Comparison of ENCODE assay signal across 8 cellular contexts in the genomic region with DNA sequence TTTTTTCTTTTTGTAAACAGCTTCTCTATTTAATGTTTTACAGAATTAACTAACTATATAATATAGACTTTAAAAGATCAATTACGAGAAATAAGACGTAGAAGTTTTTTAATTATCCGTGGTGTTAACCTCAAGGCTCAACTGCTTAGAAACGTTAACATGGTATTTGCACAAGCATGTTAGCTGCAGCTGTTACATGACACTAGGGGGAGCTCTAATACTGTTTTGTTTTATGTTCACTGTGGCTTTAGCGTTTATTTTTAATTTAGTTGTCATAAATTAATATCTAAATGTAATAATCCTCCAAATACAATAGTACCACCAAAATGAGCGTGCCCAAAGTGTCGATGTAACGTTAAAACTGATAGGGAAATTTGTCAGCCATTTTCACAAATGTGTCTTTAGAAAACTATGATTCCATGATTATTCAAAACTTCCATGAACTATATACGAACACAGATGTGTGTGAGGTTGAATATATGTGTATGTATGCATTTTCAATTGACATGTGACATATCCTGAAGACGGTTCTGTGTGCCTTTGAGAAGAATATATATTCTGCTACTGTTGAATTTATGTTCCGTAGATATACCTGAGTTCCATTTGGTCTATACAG.
DNase-seq lines count a peak whose midpoint lies in the region; ATAC-seq, FAIRE-seq and TF ChIP-seq lines count a peak whose summit lies in the region.

No MANE protein-coding gene starts in this region.

- H3K4me1 ChIP-seq in fibroblast of lung (ENCODE audit: control insufficient read depth, extremely low read depth, insufficient read depth, low read length), result no peaks in the 10 kb centered on the region

- H3K4me3 ChIP-seq in HL-60 (replicated peaks; ENCODE audit: insufficient read depth, low read length) (no peak overlapping the region), fibroblast of lung (replicated peaks in 1 of 4; ENCODE audit: control extremely low read depth in 1 of 4, insufficient read depth in 1 of 4, low read depth in 3 of 4, low read length in 4 of 4) (no peak overlapping the region)

- ATAC-seq in GM18861 (IDR thresholded peaks at IDR 0.05; ENCODE audit: unreplicated experiment), result peak; percentile 49

- no peaks in the 10 kb centered on the region for H3K27me3 ChIP-seq in HL-60 (ENCODE audit: insufficient read depth, poor library complexity, severe bottlenecking)
- no peaks in the 10 kb centered on the region for H3K27me3 ChIP-seq in fibroblast of lung (ENCODE audit: control insufficient read depth, insufficient read depth, low read length)

- no peaks in the 10 kb centered on the region for H3K9me3 ChIP-seq in fibroblast of lung (ENCODE audit: control insufficient read depth, insufficient read depth, low read depth, low read length)

- H3K79me2 ChIP-seq in fibroblast of lung (ENCODE audit: control insufficient read depth, insufficient read depth, low read length), result no peaks in the 10 kb centered on the region

- FAIRE-seq in RCC 7860 (lab: Jason Lieb, UNC), result peak; percentile 77

- H3K27ac ChIP-seq in HL-60 (replicated peaks), result no peak overlapping the region
- no peak overlapping the region for H3K27ac ChIP-seq in fibroblast of lung (ENCODE audit: insufficient read depth, low read length)

- H3K9ac ChIP-seq in fibroblast of lung (ENCODE audit: insufficient read depth, low read length), result no peak overlapping the region

- H2AFZ ChIP-seq in fibroblast of lung (ENCODE audit: low read length), result no peak overlapping the region

- H4K20me1 ChIP-seq in fibroblast of lung (ENCODE audit: control insufficient read depth, extremely low read depth, insufficient read depth, low read length), result no peaks in the 10 kb centered on the region

- DNase-seq in Ammon's horn (ENCODE audit: low spot score) (peak; percentile 59), HL-60 (ENCODE audit: low read depth in 1 of 2, low spot score in 1 of 2) (peak; percentile 3 to 6), RCC 7860 (ENCODE audit: low spot score) (peak; percentile 43), fibroblast of lung (ENCODE audit: low read depth in 2 of 2) (peak; percentile 20 to 70), retina (peak; percentile 48), ecto neural progenitor cell (ENCODE audit: low spot score) (no peak), NCI-H2196 (lab: John Stamatoyannopoulos, UW; ENCODE audit: unreplicated experiment) (no peak)

- no peaks in the 10 kb centered on the region for H3K36me3 ChIP-seq in fibroblast of lung (ENCODE audit: control insufficient read depth, insufficient read depth, low read length)

- no peak overlapping the region for H3K4me2 ChIP-seq in fibroblast of lung (ENCODE audit: extremely low read depth, insufficient read depth, low read length)

- peak; percentile 89 for TF ChIP-seq CTCF in HL-60 (IDR thresholded peaks at IDR 0.05; ENCODE audit: insufficient read depth, low read length)
- peak; percentile 78 to 93 for TF ChIP-seq CTCF in fibroblast of lung (conservative IDR thresholded peaks at IDR 0.05 in 1 of 2, IDR thresholded peaks at IDR 0.05 in 1 of 2; ENCODE audit: low read depth in 1 of 2, low read length in 2 of 2)

Comparison
In these comparisons a context has a peak if more than half of its experiments do, and no peak if none do; other contexts are left out.
1. DNase-seq: peak in Ammon's horn (single experiment), HL-60 (2 of 2), RCC 7860 (single experiment), fibroblast of lung (2 of 2) and retina (single experiment); none in ecto neural progenitor cell (single experiment) and NCI-H2196 (single experiment).